Comparison of ENCODE assay signal across 8 cellular contexts in genomic region chr1:118988186-118989005, GRCh38. TPM values are rescaled to one million over a fixed set of nuclear protein-coding genes. Genes with fewer than 3 reads are reported as not detected.
A peak's percentile ranks its signal among the peaks of the same experiment; 100 is the strongest.
DNase-seq lines count a peak whose midpoint lies in the region; ATAC-seq and TF ChIP-seq lines count a peak whose summit lies in the region.

Gene TBX15, minus strand, starts transcription at chr1:118988343. Its CDS starts 548 bp downstream, at chr1:118987795.

- H3K4me1 ChIP-seq in GM23248 (ENCODE audit: insufficient read depth), result no peaks in the 10 kb centered on the region; the same call in 1 of the 2 replicates
- H3K4me1 ChIP-seq in iPS-15b (ENCODE audit: control insufficient read depth, insufficient read depth, low read length), result peaks cover 19% of the 10 kb centered on the region
- peaks cover 14% of the 10 kb centered on the region for H3K4me1 ChIP-seq in skeletal muscle satellite cell (ENCODE audit: control insufficient read depth, insufficient read depth, low read length)
- peaks cover 22% of the 10 kb centered on the region for H3K4me1 ChIP-seq in mucosa of descending colon (ENCODE audit: low read depth)

- H2AFZ ChIP-seq in GM23248, result peak within 1 kb of the TSS; percentile 78

- peaks cover 57% of the 10 kb centered on the region for H3K79me2 ChIP-seq in GM23248 (ENCODE audit: insufficient read depth)

- in situ Hi-C loops in GM23248 (cut with MboI), result loop anchor here (10.0 kb wide), 1 partner anchor 834 kb away; no protein-coding TSS in a partner anchor
- in situ Hi-C loops in astrocyte of the cerebellum (cut with HindIII; ENCODE audit: low sequenced_read_pairs), result no loop called here

- TF ChIP-seq CTCF in astrocyte of the cerebellum (IDR thresholded peaks at IDR 0.05; ENCODE audit: low read depth, low read length, missing control alignments) (no peak), mucosa of descending colon (IDR thresholded peaks at IDR 0.05) (no peak)

- H3K27me3 ChIP-seq in GM23248 (replicated peaks; ENCODE audit: insufficient read depth) (no peaks in the 10 kb centered on the region), iPS-15b (ENCODE audit: control insufficient read depth, insufficient read depth, low read length) (peaks cover 100% of the 10 kb centered on the region), skeletal muscle satellite cell (ENCODE audit: control insufficient read depth, insufficient read depth, low read length) (peaks cover 8% of the 10 kb centered on the region)

- DNase-seq in GM23248 (peak; percentile 78), astrocyte of the cerebellum (ENCODE audit: low read depth) (no peak), NCI-H1092 treated with DMSO at 0.1 percent for 48 hours (lab: John Stamatoyannopoulos, UW) (no peak), mucosa of descending colon (no peak), NCI-H1105 treated with DMSO at 0.1 percent for 48 hours (lab: John Stamatoyannopoulos, UW) (no peak)

- H3K9me3 ChIP-seq in GM23248 (ENCODE audit: low read depth) (no peaks in the 10 kb centered on the region), iPS-15b (ENCODE audit: control insufficient read depth, insufficient read depth, low read length) (no peaks in the 10 kb centered on the region), skeletal muscle satellite cell (replicated peaks; ENCODE audit: low read length) (no peaks in the 10 kb centered on the region), mucosa of descending colon (no peaks in the 10 kb centered on the region)

- intact Hi-C loops in mucosa of descending colon (cut with DNase I, micrococcal nuclease), result no loop called here

- H3K9ac ChIP-seq in GM23248, result peak within 1 kb of the TSS; percentile 98
- H3K9ac ChIP-seq in iPS-15b (ENCODE audit: low read depth, low read length), result no peak within 1 kb of the TSS
- peak within 1 kb of the TSS; percentile 90 for H3K9ac ChIP-seq in skeletal muscle satellite cell (ENCODE audit: low read depth, low read length)

- H3K4me3 ChIP-seq in GM23248, result peak within 1 kb of the TSS; percentile 82
- peak within 1 kb of the TSS; percentile 39 for H3K4me3 ChIP-seq in astrocyte of the cerebellum (ENCODE audit: low read depth, low read length)
- H3K4me3 ChIP-seq in iPS-15b (ENCODE audit: low read depth, low read length), result peak within 1 kb of the TSS; percentile 43
- peak within 1 kb of the TSS; percentile 90 for H3K4me3 ChIP-seq in skeletal muscle satellite cell (ENCODE audit: low read length)
- no peak within 1 kb of the TSS for H3K4me3 ChIP-seq in mucosa of descending colon

- no peaks in the 10 kb centered on the region for H3K9me2 ChIP-seq in GM23248 (ENCODE audit: insufficient read depth)

- H3K36me3 ChIP-seq in GM23248 (ENCODE audit: low read depth), result no peaks in the 10 kb centered on the region
- H3K36me3 ChIP-seq in iPS-15b (ENCODE audit: control insufficient read depth, insufficient read depth, low read length), result no peaks in the 10 kb centered on the region
- peaks cover 3% of the 10 kb centered on the region for H3K36me3 ChIP-seq in skeletal muscle satellite cell (ENCODE audit: insufficient read depth, low read length)
- H3K36me3 ChIP-seq in mucosa of descending colon (ENCODE audit: low read depth), result no peaks in the 10 kb centered on the region

- H4K20me1 ChIP-seq in GM23248 (ENCODE audit: insufficient read depth), result no peaks in the 10 kb centered on the region

- H3K27ac ChIP-seq in GM23248, result peak within 1 kb of the TSS; percentile 96

- H3K4me2 ChIP-seq in GM23248 (ENCODE audit: unreplicated experiment), result peak within 1 kb of the TSS; percentile 98
- peak within 1 kb of the TSS; percentile 98 for H3K4me2 ChIP-seq in skeletal muscle satellite cell (ENCODE audit: low read length)

- no peak for ATAC-seq in GM18520 (IDR thresholded peaks at IDR 0.05; ENCODE audit: unreplicated experiment)
- ATAC-seq in mucosa of descending colon, result no peak

- peaks cover 20% of the 10 kb centered on the region; the same call in 1 of the 2 replicates for H3F3A ChIP-seq in GM23248 (ENCODE audit: insufficient read depth)

- WGBS in GM23248 (ENCODE audit: low coverage in 1 of 2, low lambda C conversion rate in 2 of 2, missing lambda C conversion rate in 2 of 2), 2 experiments, result 1% methylated on average over 28 to 31 of the region's 31 CpGs

RNA-seq across cellular contexts. Expression of gene TBX15, which starts in this region (rescaled TPM):
- total RNA-seq in GM23248 (2014; rRNA removed; shearing (Covaris generic)), result 32.2 and 38.7 TPM in 2 replicates
- 39.8 and 41.7 TPM in 2 replicates for polyA plus RNA-seq in GM23248 (2016; fragmentation: Nextera tagmentation; extraction: Ambion mirVana)
- 17.9 and 22.6 TPM in 2 replicates for total RNA-seq in skeletal muscle satellite cell (2012; rRNA removed)
- not detected for total RNA-seq in mucosa of descending colon

Comparison
In these comparisons a context has a peak if more than half of its experiments do, and no peak if none do; other contexts are left out.
1. RNA of gene TBX15 (total RNA-seq): 32.2 to 38.7 TPM in GM23248; not detected in mucosa of descending colon; every median in the first group is over 10 times any median in the second.